Comparison of ENCODE assay signal across 5 cellular contexts in genomic region chr1:16651560-16651959, GRCh38. TPM values are rescaled to one million over a fixed set of nuclear protein-coding genes. Genes with fewer than 3 reads are reported as not detected.
"Had no signal": no experiment of that assay in that cellular context is flagged by ENCODE, and none has a peak within 500 bp of the region (broad histone marks: within the 10 kb centered on the region; RNA-seq: fewer than 3 reads in every experiment).

No MANE protein-coding gene starts in this region.

RNA-seq across cellular contexts. Expression of gene RNU1-3, which starts 15.2 kb away (rescaled TPM):
- polyA plus RNA-seq: aorta, esophagus, mammary epithelial cell, psoas muscle, small intestine had no signal
